ENCODE assay signal across 8 cellular contexts in genomic region chr6:89830385-89830809, GRCh38. TPM values are rescaled to one million over a fixed set of nuclear protein-coding genes. Genes with fewer than 3 reads are reported as not detected.
DNase-seq lines count a peak whose midpoint lies in the region; ATAC-seq and TF ChIP-seq lines count a peak whose summit lies in the region.

No MANE protein-coding gene starts in this region.

- H3K27ac ChIP-seq in gastroesophageal sphincter, result peak overlapping the region in 3 of 4 donors; percentile 84 to 88 (median 85)
- peak overlapping the region in 5 of 8 donors; percentile 85 to 94 (median 92) for H3K27ac ChIP-seq in spleen

- H3K9me3 ChIP-seq in gastroesophageal sphincter, result no peaks in the 10 kb centered on the region
- H3K9me3 ChIP-seq in spleen, result no peaks in the 10 kb centered on the region

- no peak for TF ChIP-seq EP300 in gastroesophageal sphincter (IDR thresholded peaks at IDR 0.05)

- DNase-seq in DMS53 (lab: John Stamatoyannopoulos, UW) (peak; percentile 24), DMS53 treated with DMSO at 0.1 percent for 48 hours (lab: John Stamatoyannopoulos, UW; ENCODE audit: unreplicated experiment) (no peak), SK-N-DZ (ENCODE audit: low spot score) (peak; percentile 34), spleen (no peak)

- H3K4me3 ChIP-seq in gastroesophageal sphincter, result peak overlapping the region; percentile 67 to 80
- peak overlapping the region; percentile 78 to 96 (median 94) for H3K4me3 ChIP-seq in spleen

- peaks cover 0 to 23% (median 7%) of the 10 kb centered on the region in 3 donors for H3K4me1 ChIP-seq in gastroesophageal sphincter
- H3K4me1 ChIP-seq in spleen, result peaks cover 19 to 47% (median 32%) of the 10 kb centered on the region in 6 donors

- ATAC-seq in gastroesophageal sphincter, result no peak
- ATAC-seq in GM18909 (IDR thresholded peaks at IDR 0.05; ENCODE audit: poor library complexity, unreplicated experiment), result no peak
- ATAC-seq in GM21423 (IDR thresholded peaks at IDR 0.05; ENCODE audit: unreplicated experiment), result no peak
- ATAC-seq in HG03432 (IDR thresholded peaks at IDR 0.05; ENCODE audit: unreplicated experiment), result no peak

- H3K27me3 ChIP-seq in gastroesophageal sphincter (no peaks in the 10 kb centered on the region), spleen (replicated peaks in 1 of 7) (no peaks in the 10 kb centered on the region)

- H3K36me3 ChIP-seq in gastroesophageal sphincter, result peaks cover 0 to 25% of the 10 kb centered on the region in 2 donors
- H3K36me3 ChIP-seq in spleen, result peaks cover 0 to 38% (median 12%) of the 10 kb centered on the region in 6 donors

- intact Hi-C loops in spleen (cut with DNase I; ENCODE audit: low total_unique reads), result no loop called here

- TF ChIP-seq CTCF in gastroesophageal sphincter (IDR thresholded peaks at IDR 0.05) (no peak), spleen (IDR thresholded peaks at IDR 0.05 in 8 of 11, conservative IDR thresholded peaks at IDR 0.05 in 3 of 11) (no peak)

- 5 to 8% methylated on average over 8 of the region's 8 CpGs for WGBS in gastroesophageal sphincter (ENCODE audit: low coverage in 1 of 2), 2 donors
- WGBS in spleen, 5 donors, result 16 to 29% (median 26%) methylated on average over 8 of the region's 8 CpGs

- TF ChIP-seq POLR2A in gastroesophageal sphincter (IDR thresholded peaks at IDR 0.05) (no peak), spleen (IDR thresholded peaks at IDR 0.05) (no peak)

RNA-seq across cellular contexts. Expression of gene CASP8AP2, which starts 0.7 kb away (rescaled TPM):
- polyA plus RNA-seq in SK-N-DZ (2014; cell fraction: cytosol; rRNA removed), result 18.3 and 20.2 TPM in 2 replicates
- 29.9 and 31.4 TPM in 2 replicates for polyA plus RNA-seq in SK-N-DZ (2014; cell fraction: nucleus; rRNA removed)
- total RNA-seq in gastroesophageal sphincter (10 to 100 TPM; 14.1 to 26.6 (median 20.4) TPM), spleen (10 to 100 TPM; 16.6 to 27.8 (median 19.9) TPM)
- 1 to 10 TPM; 6.1 to 6.7 (median 6.5) TPM for polyA plus RNA-seq in spleen

RNA-seq across cellular contexts. Expression of gene MDN1, which starts 10.8 kb away (rescaled TPM):
- polyA plus RNA-seq in SK-N-DZ (2014; cell fraction: cytosol; rRNA removed), result 11.8 and 18.6 TPM in 2 replicates
- polyA plus RNA-seq in SK-N-DZ (2014; cell fraction: nucleus; rRNA removed), result 53.3 and 57.7 TPM in 2 replicates
- total RNA-seq in gastroesophageal sphincter (10 to 100 TPM; 21.3 to 30.4 (median 24.1) TPM), spleen (10 to 100 TPM; 23.0 to 56.3 (median 38.5) TPM)
- 10 to 100 TPM; 25.5 to 40.9 (median 26.5) TPM for polyA plus RNA-seq in spleen

Comparison
In these comparisons a context has a peak if more than half of its experiments do, and no peak if none do; other contexts are left out.
1. DNase-seq: peak in DMS53 (single experiment) and SK-N-DZ (single experiment); none in DMS53 treated with DMSO at 0.1 percent for 48 hours (single experiment) and spleen (single experiment).